ENCODE assay signal across 1 cellular context in the genomic region with DNA sequence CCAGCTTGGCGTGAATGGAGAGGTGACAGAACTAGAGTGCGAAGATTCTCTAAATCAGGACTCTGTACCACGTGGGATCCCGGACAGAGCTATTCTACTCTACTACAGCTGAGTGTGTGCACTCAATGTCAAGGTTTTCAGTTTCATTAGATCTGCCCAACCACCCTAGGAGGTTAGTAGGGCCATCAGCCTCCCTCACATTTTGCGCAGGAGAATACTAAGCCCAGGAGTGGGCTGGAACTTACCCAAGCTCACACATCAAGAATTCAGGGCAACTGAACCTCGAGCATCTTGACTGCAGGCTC.
TF ChIP-seq lines count a peak whose summit lies in the region.

No MANE protein-coding gene starts in this region.

TF ChIP-seq in K562, 482 proteins besides CTCF, POLR2A, EP300 and RAD21 (continued from another document):
- TF ChIP-seq JUND (IDR thresholded peaks at IDR 0.05; ENCODE audit: borderline replicate concordance, low read depth, low read length) (no peak), JUND (tag; IDR thresholded peaks at IDR 0.05; ENCODE audit: borderline replicate concordance, low read depth, low read length) (no peak), KLF13 (tag; IDR thresholded peaks at IDR 0.05; ENCODE audit: borderline replicate concordance, low read depth) (no peak)
